In genomic region chr19:2286402-2287140, GRCh38 we compare ENCODE assay signal across 28 cellular contexts. TPM values are rescaled to one million over a fixed set of nuclear protein-coding genes. Genes with fewer than 3 reads are reported as not detected.
A peak's percentile ranks its signal among the peaks of the same experiment; 100 is the strongest.
DNase-seq lines count a peak whose midpoint lies in the region; ATAC-seq, FAIRE-seq and TF ChIP-seq lines count a peak whose summit lies in the region.
"Had no signal": no experiment of that assay in that cellular context is flagged by ENCODE, and none has a peak within 500 bp of the region (broad histone marks: within the 10 kb centered on the region; RNA-seq: fewer than 3 reads in every experiment).

No MANE protein-coding gene starts in this region.

- no peak for ATAC-seq in IMR-90 (ENCODE audit: low read depth)
- ATAC-seq: CD8-positive, alpha-beta T cell; GM12878 had no signal

- dilution Hi-C loops in IMR-90 (cut with HindIII; ENCODE audit: low sequenced_read_pairs, unreplicated experiment): no loop called here

- no peak for FAIRE-seq in H1 (lab: Jason Lieb, UNC)
- FAIRE-seq: GM12878 had no signal

- H4K20me1 ChIP-seq in IMR-90 (ENCODE audit: insufficient read depth, low read length): peaks cover 26% of the 10 kb centered on the region
- peaks cover 0 to 13% of the 10 kb centered on the region in 2 experiments for H4K20me1 ChIP-seq in H1 (replicated peaks in 1 of 2; ENCODE audit: control insufficient read depth in 1 of 2, insufficient read depth in 2 of 2, low read length in 2 of 2)
- peaks cover 75% of the 10 kb centered on the region for H4K20me1 ChIP-seq in osteoblast (ENCODE audit: insufficient read depth, low read length)

- H3K4me3 ChIP-seq in IMR-90 (ENCODE audit: insufficient read depth, low read depth, low read length) (no peak overlapping the region), H1 (ENCODE audit: extremely low read depth in 1 of 4, insufficient read depth in 2 of 4, low read depth in 3 of 4, low read length in 4 of 4) (no peak overlapping the region), osteoblast (ENCODE audit: insufficient read depth, low read length) (no peak overlapping the region), tibial artery (no peak overlapping the region), lower leg skin (ENCODE audit: low read depth, poor library complexity, severe bottlenecking) (no peak overlapping the region)
- H3K4me3 ChIP-seq: GM12878, MG63 had no signal

- in situ Hi-C loops in IMR-90 (cut with MboI; ENCODE audit: low sequenced_read_pairs): no loop called here

- peaks cover 9% of the 10 kb centered on the region for H3K36me3 Mint-ChIP-seq in T-helper 2 cell treated with Interferon-gamma antibody and Interleukin-4, amounts not matched to agents 5 μg/mL and 100 μg/mL, for 36 hours (ENCODE audit: low read depth)
- H3K36me3 Mint-ChIP-seq in activated CD4-positive, alpha-beta memory T cell treated with anti-CD3 and anti-CD28 coated beads, Interleukin-2, amount 10 ng/mL, durations not matched to agents 7 days and 5 days (ENCODE audit: low read depth): peaks cover 4% of the 10 kb centered on the region

- peaks cover 25% of the 10 kb centered on the region for H3K4me1 Mint-ChIP-seq in T-helper 2 cell treated with Interferon-gamma antibody and Interleukin-4, amounts not matched to agents 5 μg/mL and 100 μg/mL, for 36 hours (ENCODE audit: low read depth)
- H3K4me1 Mint-ChIP-seq in activated CD4-positive, alpha-beta memory T cell treated with anti-CD3 and anti-CD28 coated beads, Interleukin-2, amount 10 ng/mL, durations not matched to agents 7 days and 5 days: peaks cover 38% of the 10 kb centered on the region

- H3K4me1 ChIP-seq in IMR-90 (ENCODE audit: control insufficient read depth, insufficient read depth, low read length): peaks cover 11% of the 10 kb centered on the region
- H3K4me1 ChIP-seq in H1 (replicated peaks in 1 of 4; ENCODE audit: control insufficient read depth in 3 of 4, insufficient read depth in 4 of 4, low read length in 3 of 4): peaks cover 0 to 27% (median 9%) of the 10 kb centered on the region in 4 experiments; a peak in 5 of 7 replicates
- peaks cover 7% of the 10 kb centered on the region for H3K4me1 ChIP-seq in osteoblast (ENCODE audit: insufficient read depth, low read length)
- H3K4me1 ChIP-seq in tibial artery: peaks cover 0 to 34% (median 30%) of the 10 kb centered on the region in 4 donors

- H3K9me1 ChIP-seq in IMR-90 (ENCODE audit: insufficient read depth, low read length): no peaks in the 10 kb centered on the region

- WGBS in IMR-90 (ENCODE audit: extremely low coverage in 2 of 2, insufficient read length in 1 of 2), 2 experiments: 81% methylated on average over 11 of the region's 20 CpGs; no CpG with 5 or more reads in 1 of the 2 experiments
- WGBS in H1 (ENCODE audit: extremely low coverage in 1 of 2, insufficient coverage in 1 of 2, insufficient read length in 1 of 2, insufficient replicate concordance in 2 of 2, low coverage in 1 of 2, low lambda C conversion rate in 2 of 2, missing lambda C conversion rate in 1 of 2), 2 experiments: 89% methylated on average over 20 of the region's 20 CpGs; no CpG with 5 or more reads in 1 of the 2 experiments
- 88 to 95% methylated on average over 20 of the region's 20 CpGs for WGBS in lower leg skin, 2 donors

- H3K27ac Mint-ChIP-seq in T-helper 2 cell treated with Interferon-gamma antibody and Interleukin-4, amounts not matched to agents 5 μg/mL and 100 μg/mL, for 36 hours: peak overlapping the region; percentile 7
- no peak overlapping the region for H3K27ac Mint-ChIP-seq in activated CD4-positive, alpha-beta memory T cell treated with anti-CD3 and anti-CD28 coated beads, Interleukin-2, amount 10 ng/mL, durations not matched to agents 7 days and 5 days

- no peak overlapping the region for H3K4me2 ChIP-seq in IMR-90 (ENCODE audit: low read depth, low read length)
- no peak overlapping the region for H3K4me2 ChIP-seq in H1 (ENCODE audit: insufficient read depth in 1 of 2, low read depth in 2 of 2, low read length in 2 of 2)
- no peak overlapping the region for H3K4me2 ChIP-seq in osteoblast (ENCODE audit: insufficient read depth, low read length)

- H3K18ac ChIP-seq in IMR-90 (ENCODE audit: low read depth, low read length) (no peak overlapping the region), H1 (ENCODE audit: extremely low read depth, low read length) (no peak overlapping the region)

- TF ChIP-seq POLR2A in IMR-90 (IDR thresholded peaks at IDR 0.05; ENCODE audit: low read depth, low read length) (no peak), H1 (IDR thresholded peaks at IDR 0.05; ENCODE audit: control extremely low read depth in 1 of 2, low read depth in 2 of 2, low read length in 2 of 2) (no peak), lower leg skin (IDR thresholded peaks at IDR 0.05) (no peak)

- POLR2A ChIA-PET in IMR-90 (lab: Charles Lee; ENCODE audit: unreplicated experiment) (no interaction called here), H1 (lab: Charles Lee; ENCODE audit: partially characterized antibody) (interaction anchor here (0.7 to 3.1 kb wide), 14 partner anchors 8 to 141 kb away, joined by 3 to 25 read pairs (median 4); no protein-coding TSS in a partner anchor)
- POLR2A ChIA-PET in activated CD4-positive, alpha-beta memory T cell treated with anti-CD3 and anti-CD28 coated beads, Interleukin-2, amount 10 ng/mL, durations not matched to agents 7 days and 5 days (lab: Charles Lee): interaction anchor here (0.9 to 3.0 kb wide), 4 partner anchors 8 to 41 kb away, joined by 3 to 14 read pairs (median 5); partner anchors contain the start of genes LSM7 and SPPL2B

- no TSS peak for BruUV-seq in IMR-90 (replicated peaks; lab: Mats Ljungman, UMichigan)

- H3K27me3 Mint-ChIP-seq in T-helper 2 cell treated with Interferon-gamma antibody and Interleukin-4, amounts not matched to agents 5 μg/mL and 100 μg/mL, for 36 hours (ENCODE audit: low read depth): peaks cover 7% of the 10 kb centered on the region
- peaks cover 10% of the 10 kb centered on the region for H3K27me3 Mint-ChIP-seq in activated CD4-positive, alpha-beta memory T cell treated with anti-CD3 and anti-CD28 coated beads, Interleukin-2, amount 10 ng/mL, durations not matched to agents 7 days and 5 days

- H4K91ac ChIP-seq in IMR-90 (ENCODE audit: insufficient read depth, low read depth, low read length) (no peak overlapping the region), H1 (replicated peaks; ENCODE audit: insufficient read length, low read length) (no peak overlapping the region)

- H3K9me3 ChIP-seq in IMR-90 (ENCODE audit: control insufficient read depth, insufficient read depth, low read length) (no peaks in the 10 kb centered on the region), H1 (ENCODE audit: insufficient read depth in 2 of 2, low read depth in 1 of 2, low read length in 1 of 2) (no peaks in the 10 kb centered on the region), osteoblast (ENCODE audit: low read depth, low read length) (no peaks in the 10 kb centered on the region), tibial artery (no peaks in the 10 kb centered on the region)
- H3K9me3 ChIP-seq: Caco-2, MG63 had no signal

- no peak overlapping the region for H2BK15ac ChIP-seq in IMR-90 (ENCODE audit: low read depth, low read length)
- no peak overlapping the region for H2BK15ac ChIP-seq in H1 (ENCODE audit: low read length)

- H3K23ac ChIP-seq in IMR-90 (ENCODE audit: low read depth, low read length) (no peak overlapping the region), H1 (ENCODE audit: insufficient read length) (no peak overlapping the region)

- H2AFZ ChIP-seq in IMR-90 (replicated peaks; ENCODE audit: low read length, poor library complexity): peak overlapping the region; percentile 32
- H2AFZ ChIP-seq in H1 (ENCODE audit: low read length): no peak overlapping the region
- H2AFZ ChIP-seq in osteoblast (ENCODE audit: low read length): no peak overlapping the region

- H3K4ac ChIP-seq in IMR-90 (ENCODE audit: low read depth, low read length) (no peak overlapping the region), H1 (replicated peaks; ENCODE audit: insufficient read length, low read depth, low read length) (no peak overlapping the region)

- no peak overlapping the region for H4K8ac ChIP-seq in IMR-90 (ENCODE audit: low read depth in 2 of 2, low read length in 2 of 2)
- H4K8ac ChIP-seq in H1 (ENCODE audit: extremely low read depth, insufficient read depth, low read length): no peak overlapping the region; the same call in 1 of the 2 replicates

- no peak for DNase-seq in T-helper 2 cell treated with Interferon-gamma antibody and Interleukin-4, amounts not matched to agents 5 μg/mL and 100 μg/mL, for 36 hours (ENCODE audit: low spot score)
- no peak for DNase-seq in T-helper 2 cell
- no peak for DNase-seq in IMR-90
- DNase-seq in H1 (ENCODE audit: low read depth in 1 of 2, low spot score in 2 of 2): no peak
- DNase-seq in osteoblast (ENCODE audit: insufficient read length, low spot score, missing footprints): peak; percentile 73
- DNase-seq in tibial artery: no peak
- no peak for DNase-seq in activated CD4-positive, alpha-beta memory T cell treated with anti-CD3 and anti-CD28 coated beads, Interleukin-2, amount 10 ng/mL, durations not matched to agents 7 days and 5 days
- DNase-seq in lower leg skin (ENCODE audit: low spot score in 2 of 2): no peak
- DNase-seq: ACHN; C1 segment of cervical spinal cord; Caco-2; CD8-positive, alpha-beta T cell; DMS79; EL; GDM1; GOT3; HCEC 1CT; KG1; MG63; NCI-H2029; NCI-H2227 treated with DMSO at 0.1 percent for 48 hours; NCI-H526 treated with DMSO at 0.1 percent for 48 hours; RPMI8226; SHP77 had no signal

- peaks cover 14% of the 10 kb centered on the region; the same call in 1 of the 2 replicates for H3K23me2 ChIP-seq in H1 (ENCODE audit: low read depth, low read length)

- H3K36me3 ChIP-seq in IMR-90 (ENCODE audit: control insufficient read depth, insufficient read depth, low read length) (no peaks in the 10 kb centered on the region), H1 (ENCODE audit: control insufficient read depth in 2 of 4, insufficient read depth in 4 of 4, low read length in 3 of 4) (peaks cover 0 to 6% (median 0%) of the 10 kb centered on the region in 4 experiments; a peak in 1 of 8 replicates), osteoblast (ENCODE audit: insufficient read depth, low read length) (no peaks in the 10 kb centered on the region), tibial artery (peaks cover 0 to 5% (median 0%) of the 10 kb centered on the region in 3 donors)
- H3K36me3 ChIP-seq: MG63 had no signal

- no peak for TF ChIP-seq CTCF in IMR-90 (conservative IDR thresholded peaks at IDR 0.05; ENCODE audit: low read depth, low read length)
- no peak for TF ChIP-seq CTCF in H1 (IDR thresholded peaks at IDR 0.05; ENCODE audit: control extremely low read depth in 1 of 3, insufficient read depth in 1 of 3, low read depth in 1 of 3, low read length in 3 of 3)
- no peak for TF ChIP-seq CTCF in osteoblast (IDR thresholded peaks at IDR 0.05; ENCODE audit: extremely low read depth, low read depth, low read length)
- TF ChIP-seq CTCF in tibial artery (IDR thresholded peaks at IDR 0.05): no peak
- TF ChIP-seq CTCF in lower leg skin (IDR thresholded peaks at IDR 0.05): no peak

- H3K9me3 Mint-ChIP-seq in T-helper 2 cell treated with Interferon-gamma antibody and Interleukin-4, amounts not matched to agents 5 μg/mL and 100 μg/mL, for 36 hours: no peaks in the 10 kb centered on the region
- no peaks in the 10 kb centered on the region for H3K9me3 Mint-ChIP-seq in activated CD4-positive, alpha-beta memory T cell treated with anti-CD3 and anti-CD28 coated beads, Interleukin-2, amount 10 ng/mL, durations not matched to agents 7 days and 5 days
- H3K9me3 Mint-ChIP-seq: CD8-positive, alpha-beta T cell had no signal

- no peak overlapping the region for H2BK5ac ChIP-seq in IMR-90 (ENCODE audit: low read depth, low read length, poor library complexity, severe bottlenecking)
- H2BK5ac ChIP-seq in H1 (ENCODE audit: low read depth, low read length): no peak overlapping the region

- H4K5ac ChIP-seq in IMR-90 (ENCODE audit: low read depth, low read length) (no peak overlapping the region), H1 (ENCODE audit: insufficient read length, low read depth, low read length) (no peak overlapping the region)

- no peak overlapping the region for H3K4me3 Mint-ChIP-seq in T-helper 2 cell treated with Interferon-gamma antibody and Interleukin-4, amounts not matched to agents 5 μg/mL and 100 μg/mL, for 36 hours
- H3K4me3 Mint-ChIP-seq in activated CD4-positive, alpha-beta memory T cell treated with anti-CD3 and anti-CD28 coated beads, Interleukin-2, amount 10 ng/mL, durations not matched to agents 7 days and 5 days: no peak overlapping the region
- H3K4me3 Mint-ChIP-seq: CD8-positive, alpha-beta T cell had no signal

- H2BK120ac ChIP-seq in IMR-90 (ENCODE audit: low read depth, low read length): no peak overlapping the region
- H2BK120ac ChIP-seq in H1 (replicated peaks; ENCODE audit: low read depth, low read length): no peak overlapping the region

- H3K79me2 ChIP-seq in H1 (ENCODE audit: control insufficient read depth in 1 of 2, insufficient read depth in 2 of 2, low read length in 2 of 2) (no peaks in the 10 kb centered on the region), osteoblast (ENCODE audit: insufficient read depth, low read length) (no peaks in the 10 kb centered on the region)

- intact Hi-C loops in IMR-90 (cut with micrococcal nuclease): no loop called here
- intact Hi-C loops in tibial artery (cut with DNase I; ENCODE audit: low total_unique reads): no loop called here
- intact Hi-C loops in lower leg skin (cut with DNase I; ENCODE audit: low total_unique reads): no loop called here

- TF ChIP-seq EP300 in H1 (IDR thresholded peaks at IDR 0.05; ENCODE audit: borderline replicate concordance in 1 of 2, low read depth in 2 of 2, low read length in 2 of 2): no peak

- no peak overlapping the region for H2BK20ac ChIP-seq in IMR-90 (ENCODE audit: low read depth, low read length)
- H2BK20ac ChIP-seq in H1 (ENCODE audit: low read length): no peak overlapping the region

- no peak overlapping the region for H2BK12ac ChIP-seq in H1 (ENCODE audit: low read depth, low read length)

- H2AK5ac ChIP-seq in IMR-90 (ENCODE audit: low read depth, low read length) (no peak overlapping the region), H1 (ENCODE audit: low read depth, low read length) (no peak overlapping the region)

- H3K79me1 ChIP-seq in IMR-90 (ENCODE audit: low read depth in 1 of 2, low read length in 2 of 2) (no peaks in the 10 kb centered on the region), H1 (ENCODE audit: low read depth, low read length) (no peaks in the 10 kb centered on the region)

- H3K9ac ChIP-seq in IMR-90 (ENCODE audit: low read depth, low read length) (no peak overlapping the region), H1 (replicated peaks in 1 of 4; ENCODE audit: extremely low read depth in 1 of 4, low read depth in 3 of 4, low read length in 3 of 4) (no peak overlapping the region)

- H2AK9ac ChIP-seq in IMR-90 (replicated peaks; ENCODE audit: low read depth, low read length, poor library complexity): no peak overlapping the region

- H3K27ac ChIP-seq in IMR-90 (ENCODE audit: insufficient read depth, low read length): no peak overlapping the region
- no peak overlapping the region for H3K27ac ChIP-seq in H1 (ENCODE audit: low read depth, low read length)
- H3K27ac ChIP-seq in osteoblast (ENCODE audit: low read depth, low read length): no peak overlapping the region
- no peak overlapping the region for H3K27ac ChIP-seq in tibial artery
- H3K27ac ChIP-seq: 22Rv1 had no signal

- no peak overlapping the region for H3K56ac ChIP-seq in IMR-90 (ENCODE audit: extremely low read depth, insufficient read depth, low read length)
- H3K56ac ChIP-seq in H1 (replicated peaks; ENCODE audit: insufficient read length, low read depth, low read length): no peak overlapping the region

- no peak overlapping the region for H3K14ac ChIP-seq in IMR-90 (replicated peaks; ENCODE audit: low read depth, low read length)
- no peak overlapping the region for H3K14ac ChIP-seq in H1 (ENCODE audit: insufficient read length)

- CTCF ChIA-PET in IMR-90 (lab: Yijun Ruan, JAX) (no interaction called here), H1 (lab: Charles Lee; ENCODE audit: partially characterized antibody) (interaction anchor here (1.1 to 5.0 kb wide), 6 partner anchors 9 to 350 kb away, joined by 3 to 46 read pairs (median 9); no protein-coding TSS in a partner anchor)
- CTCF ChIA-PET in activated CD4-positive, alpha-beta memory T cell treated with anti-CD3 and anti-CD28 coated beads, Interleukin-2, amount 10 ng/mL, durations not matched to agents 7 days and 5 days (lab: Charles Lee): no interaction called here

- TF ChIP-seq RAD21 in IMR-90 (IDR thresholded peaks at IDR 0.05; ENCODE audit: low read length): no peak
- no peak for TF ChIP-seq RAD21 in H1 (IDR thresholded peaks at IDR 0.05 in 1 of 2, conservative IDR thresholded peaks at IDR 0.05 in 1 of 2; ENCODE audit: low read depth in 2 of 2, low read length in 2 of 2)

- H3K27me3 ChIP-seq in IMR-90 (ENCODE audit: control insufficient read depth, insufficient read depth, low read length) (peaks cover 52% of the 10 kb centered on the region), H1 (replicated peaks in 1 of 4; ENCODE audit: control insufficient read depth in 3 of 4, extremely low read depth in 1 of 4, insufficient read depth in 3 of 4, low read length in 3 of 4) (peaks cover 30 to 66% (median 58%) of the 10 kb centered on the region in 4 experiments), osteoblast (ENCODE audit: insufficient read depth, low read length) (peaks cover 32% of the 10 kb centered on the region), tibial artery (peaks cover 0 to 39% of the 10 kb centered on the region in 2 donors)
- H3K27me3 ChIP-seq: MG63 had no signal

RNA-seq across cellular contexts. Expression of gene PEAK3, which starts 4.6 kb away (rescaled TPM):
- total RNA-seq in IMR-90 (2012; rRNA removed): under 0.01 TPM in 1 of 2 replicates, not detected in the other
- 0.09 and 0.19 TPM in 2 replicates for polyA plus RNA-seq in IMR-90 (2012; rRNA removed)
- polyA plus RNA-seq in IMR-90 (2012; cell fraction: cytosol; rRNA removed): 0.09 and 0.15 TPM in 2 replicates
- 0.14 TPM in 1 of 2 replicates, not detected in the other for polyA plus RNA-seq in IMR-90 (2012; cell fraction: nucleus; rRNA removed; ENCODE audit: low replicate concordance)
- not detected in 2 replicates for total RNA-seq in H1 (2021; fragmentation: NEBNext Ultra II Directional; extraction: Animal tissue kit (Norgen Biotek cat#: 25700))
- polyA plus RNA-seq in H1 (2011; rRNA removed): not detected in 2 replicates
- polyA plus RNA-seq in H1 (2011; cell fraction: cytosol; rRNA removed): not detected
- polyA plus RNA-seq in H1 (2011; cell fraction: nucleus; rRNA removed): not detected
- 0.06 to 0.11 TPM in 2 of 4 replicates, not detected in the others for polyA plus RNA-seq in H1 (2012, experiment 1 of 2)
- polyA plus RNA-seq in H1 (2012, experiment 2 of 2): not detected
- not detected for polyA plus RNA-seq in H1 (2013, experiment 1 of 2)
- not detected for polyA plus RNA-seq in H1 (2013, experiment 2 of 2)
- polyA minus RNA-seq in H1 (2011; rRNA and poly(A)+ RNA removed): not detected in 2 replicates
- not detected for polyA minus RNA-seq in H1 (2011; cell fraction: cytosol; rRNA and poly(A)+ RNA removed)
- not detected for polyA minus RNA-seq in H1 (2011; cell fraction: nucleus; rRNA and poly(A)+ RNA removed)
- under 0.01 TPM in 1 of 2 replicates, not detected in the other for total RNA-seq in osteoblast
- total RNA-seq in activated CD4-positive, alpha-beta memory T cell treated with anti-CD3 and anti-CD28 coated beads, Interleukin-2, amount 10 ng/mL, durations not matched to agents 7 days and 5 days: under 1 TPM; 0.70 to 0.88 TPM
- total RNA-seq in lower leg skin: under 1 TPM; 0.30 to 0.97 (median 0.76) TPM
- total RNA-seq: Caco-2; CD8-positive, alpha-beta T cell; NCI-H460; SK-MEL-5 had no signal

RNA-seq across cellular contexts. Expression of gene LINGO3, which starts 21.4 kb away (rescaled TPM):
- total RNA-seq in IMR-90 (2012; rRNA removed) (not detected in 2 replicates), osteoblast (not detected in 2 replicates), lower leg skin (under 1 TPM in 1 of 4 donors, not detected in 3; 0.26 TPM)
- polyA plus RNA-seq in IMR-90 (2012; rRNA removed) (not detected in 2 replicates), H1 (2011; rRNA removed) (0.59 and 0.93 TPM in 2 replicates)
- 0.03 TPM in 1 of 2 replicates, not detected in the other for polyA plus RNA-seq in IMR-90 (2012; cell fraction: cytosol; rRNA removed)
- not detected in 2 replicates for polyA plus RNA-seq in IMR-90 (2012; cell fraction: nucleus; rRNA removed; ENCODE audit: low replicate concordance)
- 0.13 TPM in 1 of 2 replicates, not detected in the other for total RNA-seq in H1 (2021; fragmentation: NEBNext Ultra II Directional; extraction: Animal tissue kit (Norgen Biotek cat#: 25700))
- 0.62 TPM for polyA plus RNA-seq in H1 (2011; cell fraction: cytosol; rRNA removed)
- polyA plus RNA-seq in H1 (2011; cell fraction: nucleus; rRNA removed): 0.64 TPM
- polyA plus RNA-seq in H1 (2012, experiment 1 of 2): 0.25 to 0.36 TPM (median 0.27 TPM) in 3 of 4 replicates, not detected in the other
- 0.16 TPM for polyA plus RNA-seq in H1 (2012, experiment 2 of 2)
- 0.26 TPM for polyA plus RNA-seq in H1 (2013, experiment 1 of 2)
- 0.35 TPM for polyA plus RNA-seq in H1 (2013, experiment 2 of 2)
- 0.13 TPM in 1 of 2 replicates, not detected in the other for polyA minus RNA-seq in H1 (2011; rRNA and poly(A)+ RNA removed)
- not detected for polyA minus RNA-seq in H1 (2011; cell fraction: cytosol; rRNA and poly(A)+ RNA removed)
- polyA minus RNA-seq in H1 (2011; cell fraction: nucleus; rRNA and poly(A)+ RNA removed): 0.60 TPM
- under 1 TPM; 0.40 to 0.63 TPM for total RNA-seq in activated CD4-positive, alpha-beta memory T cell treated with anti-CD3 and anti-CD28 coated beads, Interleukin-2, amount 10 ng/mL, durations not matched to agents 7 days and 5 days

RNA-seq across cellular contexts. Expression of gene JSRP1, which starts 30.4 kb away (rescaled TPM):
- not detected in 2 replicates for total RNA-seq in IMR-90 (2012; rRNA removed)
- not detected in 2 replicates for polyA plus RNA-seq in IMR-90 (2012; rRNA removed)
- 0.07 and 0.18 TPM in 2 replicates for polyA plus RNA-seq in IMR-90 (2012; cell fraction: cytosol; rRNA removed)
- 0.62 and 0.78 TPM in 2 replicates for polyA plus RNA-seq in IMR-90 (2012; cell fraction: nucleus; rRNA removed; ENCODE audit: low replicate concordance)
- total RNA-seq in H1 (2021; fragmentation: NEBNext Ultra II Directional; extraction: Animal tissue kit (Norgen Biotek cat#: 25700)): 0.56 and 1.7 TPM in 2 replicates
- polyA plus RNA-seq in H1 (2011; rRNA removed): 0.24 and 0.53 TPM in 2 replicates
- polyA plus RNA-seq in H1 (2011; cell fraction: cytosol; rRNA removed): 0.41 TPM
- 0.10 TPM for polyA plus RNA-seq in H1 (2011; cell fraction: nucleus; rRNA removed)
- polyA plus RNA-seq in H1 (2012, experiment 1 of 2): 0.40 to 2.0 TPM (median 1.1 TPM) in 3 of 4 replicates, not detected in the other
- not detected for polyA plus RNA-seq in H1 (2012, experiment 2 of 2)
- polyA plus RNA-seq in H1 (2013, experiment 1 of 2): 0.83 TPM
- polyA plus RNA-seq in H1 (2013, experiment 2 of 2): 0.96 TPM
- polyA minus RNA-seq in H1 (2011; rRNA and poly(A)+ RNA removed): not detected in 2 replicates
- not detected for polyA minus RNA-seq in H1 (2011; cell fraction: cytosol; rRNA and poly(A)+ RNA removed)
- not detected for polyA minus RNA-seq in H1 (2011; cell fraction: nucleus; rRNA and poly(A)+ RNA removed)
- 0.72 TPM in 1 of 2 replicates, not detected in the other for total RNA-seq in osteoblast
- total RNA-seq in activated CD4-positive, alpha-beta memory T cell treated with anti-CD3 and anti-CD28 coated beads, Interleukin-2, amount 10 ng/mL, durations not matched to agents 7 days and 5 days: 1 to 10 TPM in 1 of 2 experiments, under 1 TPM in 1; 0.73 to 1.3 TPM
- not detected for total RNA-seq in lower leg skin
- total RNA-seq: Caco-2, NCI-H460 had no signal

RNA-seq across cellular contexts. Expression of gene AMH, which starts 37.4 kb away (rescaled TPM):
- total RNA-seq in IMR-90 (2012; rRNA removed): under 0.01 TPM in 1 of 2 replicates, not detected in the other
- 0.86 and 1.5 TPM in 2 replicates for polyA plus RNA-seq in IMR-90 (2012; rRNA removed)
- 0.06 and 0.22 TPM in 2 replicates for polyA plus RNA-seq in IMR-90 (2012; cell fraction: cytosol; rRNA removed)
- 9.1 and 40.5 TPM in 2 replicates for polyA plus RNA-seq in IMR-90 (2012; cell fraction: nucleus; rRNA removed; ENCODE audit: low replicate concordance)
- total RNA-seq in H1 (2021; fragmentation: NEBNext Ultra II Directional; extraction: Animal tissue kit (Norgen Biotek cat#: 25700)): 13.0 and 15.4 TPM in 2 replicates
- 10.5 and 19.3 TPM in 2 replicates for polyA plus RNA-seq in H1 (2011; rRNA removed)
- 10.1 TPM for polyA plus RNA-seq in H1 (2011; cell fraction: cytosol; rRNA removed)
- polyA plus RNA-seq in H1 (2011; cell fraction: nucleus; rRNA removed): 104 TPM
- 12.7 to 23.7 TPM (median 18.4 TPM) in 4 replicates for polyA plus RNA-seq in H1 (2012, experiment 1 of 2)
- polyA plus RNA-seq in H1 (2012, experiment 2 of 2): 9.0 TPM
- polyA plus RNA-seq in H1 (2013, experiment 1 of 2): 6.7 TPM
- 5.6 TPM for polyA plus RNA-seq in H1 (2013, experiment 2 of 2)
- 0.46 and 0.63 TPM in 2 replicates for polyA minus RNA-seq in H1 (2011; rRNA and poly(A)+ RNA removed)
- 3.1 TPM for polyA minus RNA-seq in H1 (2011; cell fraction: cytosol; rRNA and poly(A)+ RNA removed)
- 13.1 TPM for polyA minus RNA-seq in H1 (2011; cell fraction: nucleus; rRNA and poly(A)+ RNA removed)
- under 0.01 and 0.29 TPM in 2 replicates for total RNA-seq in osteoblast
- 1 to 10 TPM; 4.6 to 7.6 TPM for total RNA-seq in activated CD4-positive, alpha-beta memory T cell treated with anti-CD3 and anti-CD28 coated beads, Interleukin-2, amount 10 ng/mL, durations not matched to agents 7 days and 5 days
- 1 to 10 TPM in 3 of 4 donors, under 1 TPM in 1; 0.13 to 1.3 (median 1.2) TPM for total RNA-seq in lower leg skin

RNA-seq across cellular contexts. Expression of gene LSM7, which starts 41.8 kb away (rescaled TPM):
- total RNA-seq in IMR-90 (2012; rRNA removed): 145 and 200 TPM in 2 replicates
- 544 and 708 TPM in 2 replicates for polyA plus RNA-seq in IMR-90 (2012; rRNA removed)
- polyA plus RNA-seq in IMR-90 (2012; cell fraction: cytosol; rRNA removed): 747 and 763 TPM in 2 replicates
- 274 and 317 TPM in 2 replicates for polyA plus RNA-seq in IMR-90 (2012; cell fraction: nucleus; rRNA removed; ENCODE audit: low replicate concordance)
- total RNA-seq in H1 (2021; fragmentation: NEBNext Ultra II Directional; extraction: Animal tissue kit (Norgen Biotek cat#: 25700)): 228 and 238 TPM in 2 replicates
- 1,335 and 1,623 TPM in 2 replicates for polyA plus RNA-seq in H1 (2011; rRNA removed)
- 1,271 TPM for polyA plus RNA-seq in H1 (2011; cell fraction: cytosol; rRNA removed)
- polyA plus RNA-seq in H1 (2011; cell fraction: nucleus; rRNA removed): 377 TPM
- 395 to 466 TPM (median 428 TPM) in 4 replicates for polyA plus RNA-seq in H1 (2012, experiment 1 of 2)
- 735 TPM for polyA plus RNA-seq in H1 (2012, experiment 2 of 2)
- 408 TPM for polyA plus RNA-seq in H1 (2013, experiment 1 of 2)
- 417 TPM for polyA plus RNA-seq in H1 (2013, experiment 2 of 2)
- 20.1 and 23.2 TPM in 2 replicates for polyA minus RNA-seq in H1 (2011; rRNA and poly(A)+ RNA removed)
- polyA minus RNA-seq in H1 (2011; cell fraction: cytosol; rRNA and poly(A)+ RNA removed): 67.1 TPM
- polyA minus RNA-seq in H1 (2011; cell fraction: nucleus; rRNA and poly(A)+ RNA removed): 79.0 TPM
- total RNA-seq in osteoblast: 46.9 and 57.9 TPM in 2 replicates
- 100 to 1,000 TPM; 110 to 115 TPM for total RNA-seq in activated CD4-positive, alpha-beta memory T cell treated with anti-CD3 and anti-CD28 coated beads, Interleukin-2, amount 10 ng/mL, durations not matched to agents 7 days and 5 days
- total RNA-seq in lower leg skin: 100 to 1,000 TPM in 2 of 4 donors, 10 to 100 TPM in 2; 57.2 to 140 (median 94.9) TPM
